Comparison of ENCODE assay signal across 1 cellular context in the genomic region with DNA sequence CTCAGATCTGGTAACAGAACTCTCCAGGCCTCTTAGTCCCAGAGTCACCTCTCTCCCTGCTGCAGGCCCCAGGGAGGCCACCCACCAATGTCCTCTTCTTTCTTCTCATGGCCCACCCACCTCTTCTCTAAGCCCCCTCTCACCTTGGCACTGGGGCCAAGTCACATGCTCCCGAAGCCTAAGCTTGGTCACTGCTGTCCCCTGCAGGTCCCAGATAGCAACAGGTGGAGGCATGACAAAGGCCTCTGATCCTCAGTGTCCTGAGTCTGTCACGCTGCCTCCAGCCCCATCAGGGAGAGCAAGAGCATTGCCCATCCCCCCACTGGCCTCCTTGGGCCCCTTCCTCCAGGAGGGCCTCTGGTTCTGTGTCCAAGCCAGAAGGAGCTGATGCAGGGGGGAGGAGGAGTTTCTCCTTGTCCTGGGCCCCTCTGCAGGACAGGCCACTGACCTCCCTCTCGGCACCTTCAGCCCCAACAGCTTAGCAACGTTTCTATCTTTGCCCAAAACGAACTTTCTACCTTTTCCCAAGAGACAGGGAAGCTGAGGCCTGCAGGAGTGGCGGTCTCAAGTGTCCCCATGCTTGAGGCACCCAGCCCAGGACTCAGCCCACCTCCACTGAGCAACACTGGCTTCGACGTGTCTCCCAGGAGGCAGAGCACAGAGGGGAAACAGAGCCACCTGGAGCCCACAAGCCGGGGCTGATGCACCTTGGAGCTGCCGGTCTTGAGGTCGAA.
A peak's percentile ranks its signal among the peaks of the same experiment; 100 is the strongest.
TF ChIP-seq lines count a peak whose summit lies in the region.

No MANE protein-coding gene starts in this region.

TF ChIP-seq in K562, 482 proteins besides CTCF, POLR2A, EP300 and RAD21 (continued from another document):
- TF ChIP-seq, protein P1, sequence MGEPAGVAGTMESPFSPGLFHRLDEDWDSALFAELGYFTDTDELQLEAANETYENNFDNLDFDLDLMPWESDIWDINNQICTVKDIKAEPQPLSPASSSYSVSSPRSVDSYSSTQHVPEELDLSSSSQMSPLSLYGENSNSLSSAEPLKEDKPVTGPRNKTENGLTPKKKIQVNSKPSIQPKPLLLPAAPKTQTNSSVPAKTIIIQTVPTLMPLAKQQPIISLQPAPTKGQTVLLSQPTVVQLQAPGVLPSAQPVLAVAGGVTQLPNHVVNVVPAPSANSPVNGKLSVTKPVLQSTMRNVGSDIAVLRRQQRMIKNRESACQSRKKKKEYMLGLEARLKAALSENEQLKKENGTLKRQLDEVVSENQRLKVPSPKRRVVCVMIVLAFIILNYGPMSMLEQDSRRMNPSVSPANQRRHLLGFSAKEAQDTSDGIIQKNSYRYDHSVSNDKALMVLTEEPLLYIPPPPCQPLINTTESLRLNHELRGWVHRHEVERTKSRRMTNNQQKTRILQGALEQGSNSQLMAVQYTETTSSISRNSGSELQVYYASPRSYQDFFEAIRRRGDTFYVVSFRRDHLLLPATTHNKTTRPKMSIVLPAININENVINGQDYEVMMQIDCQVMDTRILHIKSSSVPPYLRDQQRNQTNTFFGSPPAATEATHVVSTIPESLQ (CRISPR knock-in tag; IDR thresholded peaks at IDR 0.05) = no peak
- no peak for TF ChIP-seq CREM (IDR thresholded peaks at IDR 0.05; ENCODE audit: low read depth)
- TF ChIP-seq, protein P2, sequence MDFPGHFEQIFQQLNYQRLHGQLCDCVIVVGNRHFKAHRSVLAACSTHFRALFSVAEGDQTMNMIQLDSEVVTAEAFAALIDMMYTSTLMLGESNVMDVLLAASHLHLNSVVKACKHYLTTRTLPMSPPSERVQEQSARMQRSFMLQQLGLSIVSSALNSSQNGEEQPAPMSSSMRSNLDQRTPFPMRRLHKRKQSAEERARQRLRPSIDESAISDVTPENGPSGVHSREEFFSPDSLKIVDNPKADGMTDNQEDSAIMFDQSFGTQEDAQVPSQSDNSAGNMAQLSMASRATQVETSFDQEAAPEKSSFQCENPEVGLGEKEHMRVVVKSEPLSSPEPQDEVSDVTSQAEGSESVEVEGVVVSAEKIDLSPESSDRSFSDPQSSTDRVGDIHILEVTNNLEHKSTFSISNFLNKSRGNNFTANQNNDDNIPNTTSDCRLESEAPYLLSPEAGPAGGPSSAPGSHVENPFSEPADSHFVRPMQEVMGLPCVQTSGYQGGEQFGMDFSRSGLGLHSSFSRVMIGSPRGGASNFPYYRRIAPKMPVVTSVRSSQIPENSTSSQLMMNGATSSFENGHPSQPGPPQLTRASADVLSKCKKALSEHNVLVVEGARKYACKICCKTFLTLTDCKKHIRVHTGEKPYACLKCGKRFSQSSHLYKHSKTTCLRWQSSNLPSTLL (IDR thresholded peaks at IDR 0.05) = no peak
- TF ChIP-seq HDGF (IDR thresholded peaks at IDR 0.05) = no peak
- TF ChIP-seq KDM5B (IDR thresholded peaks at IDR 0.05; ENCODE audit: insufficient replicate concordance, low read depth, low read length) = no peak
- no peak for TF ChIP-seq TEAD1 (CRISPR knock-in tag; IDR thresholded peaks at IDR 0.05)
- no peak for TF ChIP-seq BDP1 (IDR thresholded peaks at IDR 0.05; ENCODE audit: insufficient read depth, insufficient read length)
- peak; percentile 37; the same call in 1 of the 2 replicates for TF ChIP-seq USF1 (CRISPR knock-in tag; IDR thresholded peaks at IDR 0.05)
- TF ChIP-seq, protein P3, sequence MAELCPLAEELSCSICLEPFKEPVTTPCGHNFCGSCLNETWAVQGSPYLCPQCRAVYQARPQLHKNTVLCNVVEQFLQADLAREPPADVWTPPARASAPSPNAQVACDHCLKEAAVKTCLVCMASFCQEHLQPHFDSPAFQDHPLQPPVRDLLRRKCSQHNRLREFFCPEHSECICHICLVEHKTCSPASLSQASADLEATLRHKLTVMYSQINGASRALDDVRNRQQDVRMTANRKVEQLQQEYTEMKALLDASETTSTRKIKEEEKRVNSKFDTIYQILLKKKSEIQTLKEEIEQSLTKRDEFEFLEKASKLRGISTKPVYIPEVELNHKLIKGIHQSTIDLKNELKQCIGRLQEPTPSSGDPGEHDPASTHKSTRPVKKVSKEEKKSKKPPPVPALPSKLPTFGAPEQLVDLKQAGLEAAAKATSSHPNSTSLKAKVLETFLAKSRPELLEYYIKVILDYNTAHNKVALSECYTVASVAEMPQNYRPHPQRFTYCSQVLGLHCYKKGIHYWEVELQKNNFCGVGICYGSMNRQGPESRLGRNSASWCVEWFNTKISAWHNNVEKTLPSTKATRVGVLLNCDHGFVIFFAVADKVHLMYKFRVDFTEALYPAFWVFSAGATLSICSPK (IDR thresholded peaks at IDR 0.05; ENCODE audit: borderline replicate concordance) = no peak
- TF ChIP-seq DACH1 (IDR thresholded peaks at IDR 0.05; ENCODE audit: partially characterized antibody) = no peak
- no peak for TF ChIP-seq CHD2 (IDR thresholded peaks at IDR 0.05; ENCODE audit: low read depth, low read length)
- no peak for TF ChIP-seq RNF219 (CRISPR knock-in tag; IDR thresholded peaks at IDR 0.05)
- no peak for TF ChIP-seq DPF2 (IDR thresholded peaks at IDR 0.05)
- peak; percentile 47; the same call in 1 of the 2 replicates for TF ChIP-seq POLR2G (IDR thresholded peaks at IDR 0.05; ENCODE audit: low read depth, low read length)
- TF ChIP-seq ZNF232 (CRISPR knock-in tag; IDR thresholded peaks at IDR 0.05) = no peak
- TF ChIP-seq KDM1A (IDR thresholded peaks at IDR 0.05) = no peak
- TF ChIP-seq PURB (CRISPR knock-in tag; IDR thresholded peaks at IDR 0.05; ENCODE audit: low read depth) = no peak
